16 cellular contexts compared by ENCODE assay signal in genomic region chr1:211947396-211948295, GRCh38.
DNase-seq lines count a peak whose midpoint lies in the region; ATAC-seq lines count a peak whose summit lies in the region.
"Had no signal": no experiment of that assay in that cellular context is flagged by ENCODE, and none has a peak within 500 bp of the region (broad histone marks: within the 10 kb centered on the region; RNA-seq: fewer than 3 reads in every experiment).

No MANE protein-coding gene starts in this region.

- no peak for ATAC-seq in sciatic nerve
- ATAC-seq: left cardiac atrium, mucosa of descending colon had no signal

- intact Hi-C loops in sciatic nerve (cut with DNase I) (no loop called here), head of caudate nucleus (cut with DNase I) (no loop called here)

- peak; percentile 96 for DNase-seq in DMS153 treated with DMSO at 0.1 percent for 48 hours (lab: John Stamatoyannopoulos, UW; ENCODE audit: unreplicated experiment)
- DNase-seq in NCI-H1105 treated with DMSO at 0.1 percent for 48 hours (lab: John Stamatoyannopoulos, UW) = peak; percentile 95
- peak; percentile 72 for DNase-seq in NCI-H345 treated with DMSO at 0.1 percent for 48 hours (lab: John Stamatoyannopoulos, UW; ENCODE audit: unreplicated experiment)
- peak; percentile 23 for DNase-seq in iris pigment epithelial cell (ENCODE audit: low read depth)
- DNase-seq in NCI-H446 (lab: John Stamatoyannopoulos, UW) = no peak
- no peak for DNase-seq in sciatic nerve (ENCODE audit: low spot score)
- no peak for DNase-seq in head of caudate nucleus
- no peak for DNase-seq in stimulated activated CD4-positive, alpha-beta T cell treated with anti-CD3 and anti-CD28 coated beads, Interleukin-12 subunit alpha, Interleukin-12 subunit beta, amount 100 ng/mL, for 4 hours
- DNase-seq: Caco-2; hippocampal formation; left cardiac atrium; mucosa of descending colon; nucleus accumbens; sigmoid colon; stimulated activated CD4-positive, alpha-beta T cell treated with anti-CD3 and anti-CD28 coated beads, Interleukin-2, amount 100 ng/mL, for 48 hours; T-helper 1 cell had no signal

Comparison
In these comparisons a context has a peak if more than half of its experiments do, and no peak if none do; other contexts are left out.
1. DNase-seq: peak in DMS153 treated with DMSO at 0.1 percent for 48 hours (single experiment), NCI-H1105 treated with DMSO at 0.1 percent for 48 hours (single experiment), NCI-H345 treated with DMSO at 0.1 percent for 48 hours (single experiment) and iris pigment epithelial cell (single experiment); none in NCI-H446 (0 of 2), sciatic nerve (single experiment), head of caudate nucleus (0 of 42) and stimulated activated CD4-positive, alpha-beta T cell treated with anti-CD3 and anti-CD28 coated beads, Interleukin-12 subunit alpha, Interleukin-12 subunit beta, amount 100 ng/mL, for 4 hours (single experiment).